In the genomic region with DNA sequence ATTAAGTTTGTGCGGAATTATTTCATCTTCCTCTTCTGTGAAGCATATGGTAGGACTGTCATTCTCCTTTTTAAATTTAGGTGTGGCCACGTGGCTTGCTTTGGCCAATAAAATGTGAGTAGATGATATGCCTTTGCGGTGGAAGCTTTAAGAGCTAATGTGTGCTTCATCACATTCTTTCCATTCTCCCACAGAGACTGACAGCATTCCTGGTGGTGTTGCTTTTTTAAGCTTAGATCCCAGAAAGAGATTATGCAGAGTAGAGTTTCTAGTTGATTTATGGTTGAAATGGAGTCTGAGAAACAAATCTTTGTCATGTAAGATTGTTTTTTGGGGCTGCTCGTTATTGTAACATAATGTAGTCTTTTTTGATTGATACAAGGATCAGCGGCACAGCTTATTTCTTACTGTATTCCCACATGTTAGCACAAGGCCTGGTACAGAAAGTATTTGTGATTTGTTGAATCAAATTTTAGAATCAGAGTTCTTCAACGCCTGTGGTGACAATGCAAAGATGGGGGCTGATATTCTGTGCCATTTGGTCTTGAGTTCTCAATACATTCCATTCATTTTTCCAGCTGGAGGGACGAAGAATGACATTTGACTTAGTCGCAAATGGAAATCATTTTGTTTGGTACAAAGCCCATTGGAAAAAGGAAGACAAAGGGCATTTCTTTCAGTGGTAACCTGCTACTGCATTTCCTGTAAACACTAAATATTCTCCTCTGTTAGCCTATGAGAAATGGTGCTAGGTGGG, we compare ENCODE assay signal across 13 cellular contexts.
DNase-seq lines count a peak whose midpoint lies in the region; ATAC-seq and TF ChIP-seq lines count a peak whose summit lies in the region.
"Had no signal": no experiment of that assay in that cellular context is flagged by ENCODE, and none has a peak within 500 bp of the region (broad histone marks: within the 10 kb centered on the region; RNA-seq: fewer than 3 reads in every experiment).

No MANE protein-coding gene starts in this region.

- H3K27ac ChIP-seq in body of pancreas, result no peak overlapping the region

- H3K9me3 Mint-ChIP-seq in stimulated activated naive B cell treated with anti-CD40 and anti-IgM and Interleukin-4, amounts not matched to agents 10 μg/mL and 1 μg/mL and 100 μg/mL, for 72 hours, result no peaks in the 10 kb centered on the region
- H3K9me3 Mint-ChIP-seq: activated CD4-positive, alpha-beta T cell treated with anti-CD3 and anti-CD28 coated beads, Interleukin-2, amount 10 ng/mL, durations not matched to agents 7 days and 5 days; T-cell had no signal

- H3K36me3 Mint-ChIP-seq in stimulated activated naive B cell treated with anti-CD40 and anti-IgM and Interleukin-4, amounts not matched to agents 10 μg/mL and 1 μg/mL and 100 μg/mL, for 72 hours, result no peaks in the 10 kb centered on the region
- H3K36me3 Mint-ChIP-seq: T-cell had no signal

- DNase-seq in HAP-1 (ENCODE audit: low spot score in 2 of 2), result peak; percentile 65 to 95
- peak; percentile 35 for DNase-seq in astrocyte of the cerebellum (ENCODE audit: low read depth)
- DNase-seq in kidney glomerular epithelial cell (lab: John Stamatoyannopoulos, UW), result peak; percentile 81
- DNase-seq in stimulated activated naive B cell treated with anti-CD40 and anti-IgM and Interleukin-4, amounts not matched to agents 10 μg/mL and 1 μg/mL and 100 μg/mL, for 72 hours, result no peak
- no peak for DNase-seq in DMS114 treated with DMSO at 0.1 percent for 48 hours (lab: John Stamatoyannopoulos, UW; ENCODE audit: unreplicated experiment)
- DNase-seq in body of pancreas, result no peak
- no peak for DNase-seq in CD1c-positive myeloid dendritic cell (ENCODE audit: extremely low spot score)
- no peak for DNase-seq in COR-L47 (lab: John Stamatoyannopoulos, UW)
- DNase-seq: activated CD4-positive, alpha-beta T cell treated with anti-CD3 and anti-CD28 coated beads, Interleukin-2, amount 10 ng/mL, durations not matched to agents 7 days and 5 days; activated effector memory CD4-positive, alpha-beta T cell treated with anti-CD3 and anti-CD28 coated beads, Interleukin-2, amount 50 U/mL, for 16 hours; cortex of kidney; retina; T-cell had no signal

- no peak for TF ChIP-seq CTCF in astrocyte of the cerebellum (IDR thresholded peaks at IDR 0.05; ENCODE audit: low read depth, low read length, missing control alignments)
- TF ChIP-seq CTCF in body of pancreas (IDR thresholded peaks at IDR 0.05), result no peak

- 80 to 88% methylated on average over 8 of the region's 8 CpGs for WGBS in body of pancreas, 2 donors

- H3K4me1 ChIP-seq in HAP-1 (peaks cover 23% of the 10 kb centered on the region), body of pancreas (peaks cover 36% of the 10 kb centered on the region)

- intact Hi-C loops in body of pancreas (cut with DNase I), result no loop called here

- H3K36me3 ChIP-seq in HAP-1 (replicated peaks), result no peaks in the 10 kb centered on the region
- no peaks in the 10 kb centered on the region for H3K36me3 ChIP-seq in body of pancreas (replicated peaks in 1 of 2; ENCODE audit: insufficient read depth in 1 of 2, low read depth in 2 of 2)

- no peak overlapping the region for H3K4me3 Mint-ChIP-seq in stimulated activated naive B cell treated with anti-CD40 and anti-IgM and Interleukin-4, amounts not matched to agents 10 μg/mL and 1 μg/mL and 100 μg/mL, for 72 hours
- H3K4me3 Mint-ChIP-seq: activated CD4-positive, alpha-beta T cell treated with anti-CD3 and anti-CD28 coated beads, Interleukin-2, amount 10 ng/mL, durations not matched to agents 7 days and 5 days; T-cell had no signal

- H3K27ac Mint-ChIP-seq in stimulated activated naive B cell treated with anti-CD40 and anti-IgM and Interleukin-4, amounts not matched to agents 10 μg/mL and 1 μg/mL and 100 μg/mL, for 72 hours, result peak overlapping the region; percentile 14
- H3K27ac Mint-ChIP-seq: activated CD4-positive, alpha-beta T cell treated with anti-CD3 and anti-CD28 coated beads, Interleukin-2, amount 10 ng/mL, durations not matched to agents 7 days and 5 days; T-cell had no signal

- TF ChIP-seq POLR2A in body of pancreas (IDR thresholded peaks at IDR 0.05), result no peak

- H3K4me1 Mint-ChIP-seq in stimulated activated naive B cell treated with anti-CD40 and anti-IgM and Interleukin-4, amounts not matched to agents 10 μg/mL and 1 μg/mL and 100 μg/mL, for 72 hours, result no peaks in the 10 kb centered on the region
- H3K4me1 Mint-ChIP-seq: activated CD4-positive, alpha-beta T cell treated with anti-CD3 and anti-CD28 coated beads, Interleukin-2, amount 10 ng/mL, durations not matched to agents 7 days and 5 days; T-cell had no signal

- H3K27me3 ChIP-seq in HAP-1 (ENCODE audit: low read depth) (no peaks in the 10 kb centered on the region), body of pancreas (no peaks in the 10 kb centered on the region)

- ATAC-seq in stimulated activated naive B cell treated with anti-CD40 and anti-IgM and Interleukin-4, amounts not matched to agents 10 μg/mL and 1 μg/mL and 100 μg/mL, for 72 hours (replicated peaks), result no peak
- no peak for ATAC-seq in body of pancreas
- ATAC-seq: T-cell had no signal

- in situ Hi-C loops in HAP-1 (cut with MboI; ENCODE audit: low sequenced_read_pairs) (no loop called here), astrocyte of the cerebellum (cut with HindIII; ENCODE audit: low sequenced_read_pairs) (no loop called here)

- H3K9me3 ChIP-seq in HAP-1 (no peaks in the 10 kb centered on the region), body of pancreas (no peaks in the 10 kb centered on the region)

- H3K27me3 Mint-ChIP-seq in stimulated activated naive B cell treated with anti-CD40 and anti-IgM and Interleukin-4, amounts not matched to agents 10 μg/mL and 1 μg/mL and 100 μg/mL, for 72 hours, result no peaks in the 10 kb centered on the region
- H3K27me3 Mint-ChIP-seq: activated CD4-positive, alpha-beta T cell treated with anti-CD3 and anti-CD28 coated beads, Interleukin-2, amount 10 ng/mL, durations not matched to agents 7 days and 5 days had no signal

- H3K4me3 ChIP-seq in HAP-1 (no peak overlapping the region), astrocyte of the cerebellum (ENCODE audit: low read depth, low read length) (no peak overlapping the region), body of pancreas (no peak overlapping the region)

Comparison
In these comparisons a context has a peak if more than half of its experiments do, and no peak if none do; other contexts are left out.
1. DNase-seq: peak in HAP-1 (2 of 2), astrocyte of the cerebellum (single experiment) and kidney glomerular epithelial cell (single experiment); none in stimulated activated naive B cell treated with anti-CD40 and anti-IgM and Interleukin-4, amounts not matched to agents 10 μg/mL and 1 μg/mL and 100 μg/mL, for 72 hours (single experiment), DMS114 treated with DMSO at 0.1 percent for 48 hours (single experiment), body of pancreas (0 of 4), CD1c-positive myeloid dendritic cell (single experiment) and COR-L47 (single experiment).